In the genomic region with DNA sequence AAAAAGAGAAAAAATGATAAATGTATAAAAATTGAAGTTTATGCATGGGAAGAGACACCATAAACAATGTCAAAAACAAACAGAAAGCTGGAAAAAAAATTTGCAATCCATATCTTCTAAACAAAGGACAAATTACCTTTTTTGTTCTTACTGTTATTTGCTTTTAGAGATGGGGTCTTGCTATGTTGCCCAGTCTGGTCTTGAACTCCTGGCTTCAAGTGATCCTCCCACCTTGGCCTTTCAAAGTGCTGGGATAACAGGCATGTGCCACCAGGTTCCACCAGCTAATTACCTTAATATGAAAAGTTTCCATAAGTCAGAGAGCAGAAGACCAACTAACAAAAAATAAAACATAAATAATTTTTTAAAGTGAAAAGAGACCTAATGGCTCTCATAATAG, we compare ENCODE assay signal across 21 cellular contexts.
DNase-seq lines count a peak whose midpoint lies in the region; ATAC-seq, FAIRE-seq and TF ChIP-seq lines count a peak whose summit lies in the region.
"Had no signal": no experiment of that assay in that cellular context is flagged by ENCODE, and none has a peak within 500 bp of the region (broad histone marks: within the 10 kb centered on the region; RNA-seq: fewer than 3 reads in every experiment).

No MANE protein-coding gene starts in this region.

- TF ChIP-seq RAD21 in HepG2 (CRISPR knock-in tag; IDR thresholded peaks at IDR 0.05), result no peak

- DNase-seq in HepG2 (ENCODE audit: low spot score) (no peak), right lobe of liver (no peak), WTC11 (ENCODE audit: low spot score) (no peak), foreskin melanocyte (no peak)
- DNase-seq: AML-193; Caco-2; Calu3; CD4-positive, alpha-beta T cell; CD8-positive, alpha-beta T cell; DMS79 treated with DMSO at 0.1 percent for 48 hours; GF-D8 had no signal

- POLR2A ChIA-PET in HepG2 (lab: Yijun Ruan, JAX) (no interaction called here), WTC11 (lab: Charles Lee) (no interaction called here)

- no peak for ATAC-seq in HepG2
- no peak for ATAC-seq in right lobe of liver
- ATAC-seq in WTC11, result no peak
- no peak for ATAC-seq in HG02678 (IDR thresholded peaks at IDR 0.05; ENCODE audit: unreplicated experiment)
- ATAC-seq: A549; CD8-positive, alpha-beta T cell had no signal

- H3K9me3 ChIP-seq in HepG2 (ENCODE audit: low read length), result no peaks in the 10 kb centered on the region
- H3K9me3 ChIP-seq in right lobe of liver, result no peaks in the 10 kb centered on the region
- H3K9me3 ChIP-seq: A549; BLaER1 treated with 17β-estradiol and CSF1 and Interleukin-3, amounts not matched to agents 10 nM and 100 nM had no signal

- TF ChIP-seq CTCF in HepG2 (CRISPR knock-in tag; IDR thresholded peaks at IDR 0.05), result no peak
- no peak for TF ChIP-seq CTCF in right lobe of liver (IDR thresholded peaks at IDR 0.05)
- TF ChIP-seq CTCF in WTC11 (IDR thresholded peaks at IDR 0.05), result no peak

- no peak overlapping the region for H3K4me3 Mint-ChIP-seq in WTC11
- H3K4me3 Mint-ChIP-seq: B cell; CD4-positive, alpha-beta T cell; CD8-positive, alpha-beta T cell had no signal

- intact Hi-C loops in HepG2 (cut with micrococcal nuclease; ENCODE audit: unreplicated experiment), result no loop called here
- intact Hi-C loops in right lobe of liver (cut with DNase I), result no loop called here

- H3K4me1 ChIP-seq in HepG2 (ENCODE audit: insufficient read depth, low read length), result no peaks in the 10 kb centered on the region
- no peaks in the 10 kb centered on the region for H3K4me1 ChIP-seq in right lobe of liver
- H3K4me1 ChIP-seq: A549; BLaER1 treated with 17β-estradiol and CSF1 and Interleukin-3, amounts not matched to agents 10 nM and 100 nM; Caco-2 had no signal

- H3K79me2 ChIP-seq in HepG2 (ENCODE audit: insufficient read depth, low read length), result no peaks in the 10 kb centered on the region

- no peaks in the 10 kb centered on the region for H3K4me1 Mint-ChIP-seq in WTC11
- H3K4me1 Mint-ChIP-seq: B cell had no signal

- in situ Hi-C loops in HepG2 (cut with HindIII; ENCODE audit: extremely low pct_ligation_motif_present, low pct_unique_long_range_greater_than_20kb), result no loop called here

- no peak for FAIRE-seq in HepG2 (lab: Jason Lieb, UNC)
- FAIRE-seq: A549, D721Med, G401.6, GM12891, GM18507 had no signal

- H3K4me3 ChIP-seq in HepG2 (replicated peaks in 1 of 3; ENCODE audit: insufficient read depth in 1 of 3, low read depth in 2 of 3, low read length in 3 of 3) (no peak overlapping the region), right lobe of liver (no peak overlapping the region)
- H3K4me3 ChIP-seq: A549; BLaER1 treated with 17β-estradiol and CSF1 and Interleukin-3, amounts not matched to agents 10 nM and 100 nM had no signal

- H4K20me1 ChIP-seq in HepG2 (ENCODE audit: insufficient read depth, low read length), result no peaks in the 10 kb centered on the region
- H4K20me1 ChIP-seq: BLaER1 treated with 17β-estradiol and CSF1 and Interleukin-3, amounts not matched to agents 10 nM and 100 nM had no signal

- H3K9ac ChIP-seq in HepG2 (ENCODE audit: insufficient read depth, low read depth, low read length), result no peak overlapping the region
- H3K9ac ChIP-seq: BLaER1 treated with 17β-estradiol and CSF1 and Interleukin-3, amounts not matched to agents 10 nM and 100 nM had no signal

- H3K36me3 ChIP-seq in HepG2 (replicated peaks in 1 of 2; ENCODE audit: control insufficient read depth in 1 of 2, insufficient read depth in 2 of 2, low read length in 2 of 2), result no peaks in the 10 kb centered on the region
- no peaks in the 10 kb centered on the region for H3K36me3 ChIP-seq in right lobe of liver
- H3K36me3 ChIP-seq: BLaER1 treated with 17β-estradiol and CSF1 and Interleukin-3, amounts not matched to agents 10 nM and 100 nM had no signal

- BruUV-seq in HepG2 (replicated peaks; lab: Mats Ljungman, UMichigan), result no TSS peak

- H3K36me3 Mint-ChIP-seq in WTC11, result no peaks in the 10 kb centered on the region
- H3K36me3 Mint-ChIP-seq: CD8-positive, alpha-beta T cell had no signal

- H3K4me2 ChIP-seq in HepG2 (ENCODE audit: low read depth, low read length), result no peak overlapping the region
- H3K4me2 ChIP-seq: A549; BLaER1 treated with 17β-estradiol and CSF1 and Interleukin-3, amounts not matched to agents 10 nM and 100 nM had no signal

- TF ChIP-seq POLR2A in HepG2 (IDR thresholded peaks at IDR 0.05; ENCODE audit: insufficient read depth in 1 of 2, low read depth in 2 of 2, low read length in 2 of 2), result no peak
- TF ChIP-seq POLR2A in right lobe of liver (IDR thresholded peaks at IDR 0.05), result no peak

- TF ChIP-seq EP300 in HepG2 (IDR thresholded peaks at IDR 0.05; ENCODE audit: low read depth in 2 of 2, low read length in 2 of 2) (no peak), HepG2 (CRISPR knock-in tag; IDR thresholded peaks at IDR 0.05; ENCODE audit: borderline replicate concordance) (no peak)

- H3K27ac Mint-ChIP-seq in WTC11, result no peak overlapping the region
- H3K27ac Mint-ChIP-seq: B cell; CD4-positive, alpha-beta T cell; CD8-positive, alpha-beta T cell had no signal

- peaks cover 4% of the 10 kb centered on the region; the same call in 1 of the 2 replicates for H3K9me3 Mint-ChIP-seq in WTC11
- H3K9me3 Mint-ChIP-seq: CD4-positive, alpha-beta T cell; CD8-positive, alpha-beta T cell had no signal

- H3K27ac ChIP-seq in HepG2 (ENCODE audit: extremely low read length, insufficient read depth, low read length), result no peak overlapping the region
- no peak overlapping the region for H3K27ac ChIP-seq in right lobe of liver
- H3K27ac ChIP-seq: 22Rv1; A549; BLaER1 treated with 17β-estradiol and CSF1 and Interleukin-3, amounts not matched to agents 10 nM and 100 nM; C4-2B had no signal

- CTCF ChIA-PET in HepG2 (lab: Yijun Ruan, JAX; ENCODE audit: low intra/inter-chr PET ratio, low total read pairs) (no interaction called here), WTC11 (lab: Charles Lee) (no interaction called here)

- H3K27me3 ChIP-seq in HepG2 (ENCODE audit: control insufficient read depth in 1 of 2, insufficient read depth in 2 of 2, low read length in 2 of 2) (peaks cover 2 to 12% of the 10 kb centered on the region in 2 experiments; a peak in 3 of 5 replicates), right lobe of liver (no peaks in the 10 kb centered on the region)
- H3K27me3 ChIP-seq: BLaER1 treated with 17β-estradiol and CSF1 and Interleukin-3, amounts not matched to agents 10 nM and 100 nM had no signal

- H2AFZ ChIP-seq in HepG2 (ENCODE audit: low read length), result no peak overlapping the region

- peaks cover 5% of the 10 kb centered on the region for H3K27me3 Mint-ChIP-seq in WTC11 (ENCODE audit: low read depth)

TF ChIP-seq in HepG2, 621 proteins besides CTCF, POLR2A, EP300 and RAD21:
- TF ChIP-seq MAFG (CRISPR knock-in tag; IDR thresholded peaks at IDR 0.05), result no peak
- peak; percentile 53; the same call in 1 of the 2 replicates for TF ChIP-seq ZNF121 (CRISPR knock-in tag; IDR thresholded peaks at IDR 0.05)

TF ChIP-seq in WTC11, 78 proteins besides CTCF, POLR2A, EP300 and RAD21:
- TF ChIP-seq ZNF121 (CRISPR knock-in tag; IDR thresholded peaks at IDR 0.05) (peak; percentile 89), ZNF138 (CRISPR knock-in tag; conservative IDR thresholded peaks at IDR 0.05) (no peak)

Comparison
In these comparisons a context has a peak if more than half of its experiments do, and no peak if none do; other contexts are left out.
1. Of the 50 proteins assayed by ChIP-seq in both HepG2 and WTC11: peak only in HepG2: none; only in WTC11: none; in both: ZNF121; in neither: 49.